Comparison of ENCODE assay signal across 14 cellular contexts in the genomic region with DNA sequence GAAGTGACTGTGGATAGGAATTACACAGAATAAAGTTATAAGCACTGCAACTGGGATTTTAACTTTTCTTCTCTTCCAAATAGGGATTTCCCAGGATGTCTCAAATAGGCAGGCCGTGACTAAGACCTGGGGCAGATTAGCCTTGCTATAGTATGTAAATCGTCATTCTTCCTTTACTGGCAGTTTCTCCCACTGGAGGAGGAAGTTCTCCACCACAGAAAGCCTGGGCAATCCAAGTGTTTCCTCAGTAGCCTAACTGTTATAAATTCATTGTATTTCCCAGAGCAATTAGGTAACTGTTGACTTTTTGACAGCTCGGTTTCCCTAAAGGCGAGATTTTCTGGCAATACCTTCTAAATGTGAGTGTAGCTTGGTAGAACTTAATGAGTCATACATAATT. TPM values are rescaled to one million over a fixed set of nuclear protein-coding genes. Genes with fewer than 3 reads are reported as not detected.
A peak's percentile ranks its signal among the peaks of the same experiment; 100 is the strongest.
DNase-seq lines count a peak whose midpoint lies in the region; ATAC-seq and TF ChIP-seq lines count a peak whose summit lies in the region.
"Had no signal": no experiment of that assay in that cellular context is flagged by ENCODE, and none has a peak within 500 bp of the region (broad histone marks: within the 10 kb centered on the region; RNA-seq: fewer than 3 reads in every experiment).

A gene with protein sequence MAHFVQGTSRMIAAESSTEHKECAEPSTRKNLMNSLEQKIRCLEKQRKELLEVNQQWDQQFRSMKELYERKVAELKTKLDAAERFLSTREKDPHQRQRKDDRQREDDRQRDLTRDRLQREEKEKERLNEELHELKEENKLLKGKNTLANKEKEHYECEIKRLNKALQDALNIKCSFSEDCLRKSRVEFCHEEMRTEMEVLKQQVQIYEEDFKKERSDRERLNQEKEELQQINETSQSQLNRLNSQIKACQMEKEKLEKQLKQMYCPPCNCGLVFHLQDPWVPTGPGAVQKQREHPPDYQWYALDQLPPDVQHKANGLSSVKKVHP (minus strand): TSS at position 31 of the 400 bp plus-strand sequence. CDS start 196 bp downstream, outside the sequence.

- TF ChIP-seq CTCF in PC-3 (conservative IDR thresholded peaks at IDR 0.05; ENCODE audit: low read depth, low read length) (no peak), endothelial cell (IDR thresholded peaks at IDR 0.05; ENCODE audit: unreplicated experiment) (no peak)

- H3K4me1 ChIP-seq in PC-3 (ENCODE audit: insufficient read depth, low read length), result no peaks in the 10 kb centered on the region
- no peaks in the 10 kb centered on the region for H3K4me1 ChIP-seq in trophoblast cell (ENCODE audit: control insufficient read depth in 1 of 2, insufficient read depth in 2 of 2, low read length in 2 of 2)
- H3K4me1 ChIP-seq: parathyroid adenoma, tibial nerve had no signal

- no peak within 1 kb of the TSS for H3K4me3 Mint-ChIP-seq in activated CD4-positive, alpha-beta memory T cell treated with anti-CD3 and anti-CD28 coated beads for 36 hours
- H3K4me3 Mint-ChIP-seq in activated CD4-positive, alpha-beta memory T cell treated with anti-CD3 and anti-CD28 coated beads, Interleukin-2, amount 10 ng/mL, durations not matched to agents 7 days and 5 days, result no peak within 1 kb of the TSS
- no peak within 1 kb of the TSS for H3K4me3 Mint-ChIP-seq in endothelial cell (ENCODE audit: unreplicated experiment)
- H3K4me3 Mint-ChIP-seq: activated CD4-positive, alpha-beta T cell treated with anti-CD3 and anti-CD28 coated beads, Interleukin-2, amount 10 ng/mL, durations not matched to agents 7 days and 5 days had no signal

- no peaks in the 10 kb centered on the region for H3K27me3 Mint-ChIP-seq in activated CD4-positive, alpha-beta memory T cell treated with anti-CD3 and anti-CD28 coated beads for 36 hours
- H3K27me3 Mint-ChIP-seq in activated CD4-positive, alpha-beta memory T cell treated with anti-CD3 and anti-CD28 coated beads, Interleukin-2, amount 10 ng/mL, durations not matched to agents 7 days and 5 days, result no peaks in the 10 kb centered on the region
- no peaks in the 10 kb centered on the region for H3K27me3 Mint-ChIP-seq in endothelial cell (ENCODE audit: unreplicated experiment)

- H3K4ac ChIP-seq in trophoblast cell (ENCODE audit: low read depth, low read length), result no peak within 1 kb of the TSS

- intact Hi-C loops in activated CD4-positive, alpha-beta memory T cell treated with anti-CD3 and anti-CD28 coated beads for 36 hours (cut with micrococcal nuclease), result no loop called here
- intact Hi-C loops in PC-3 (cut with micrococcal nuclease), result no loop called here
- intact Hi-C loops in Right ventricle myocardium superior (cut with DNase I), result no loop called here

- H3K9me3 ChIP-seq in PC-3 (ENCODE audit: low read length) (no peaks in the 10 kb centered on the region), trophoblast cell (ENCODE audit: insufficient read depth, low read depth, low read length) (no peaks in the 10 kb centered on the region)
- H3K9me3 ChIP-seq: esophagus squamous epithelium, tibial nerve had no signal

- H3K9ac ChIP-seq in PC-3 (ENCODE audit: low read length) (no peak within 1 kb of the TSS), trophoblast cell (ENCODE audit: low read length) (no peak within 1 kb of the TSS)
- H3K9ac ChIP-seq: parathyroid adenoma had no signal

- H3K27me3 ChIP-seq in PC-3 (ENCODE audit: low read length) (peaks cover under 1% of the 10 kb centered on the region; the same call in 1 of the 2 replicates), trophoblast cell (ENCODE audit: insufficient read depth, low read length) (no peaks in the 10 kb centered on the region)
- H3K27me3 ChIP-seq: esophagus squamous epithelium, tibial nerve had no signal

- H3K36me3 Mint-ChIP-seq in activated CD4-positive, alpha-beta memory T cell treated with anti-CD3 and anti-CD28 coated beads for 36 hours, result peaks cover 7% of the 10 kb centered on the region
- H3K36me3 Mint-ChIP-seq in activated CD4-positive, alpha-beta memory T cell treated with anti-CD3 and anti-CD28 coated beads, Interleukin-2, amount 10 ng/mL, durations not matched to agents 7 days and 5 days (ENCODE audit: low read depth), result peaks cover 3% of the 10 kb centered on the region
- no peaks in the 10 kb centered on the region for H3K36me3 Mint-ChIP-seq in endothelial cell (ENCODE audit: low read depth, unreplicated experiment)

- POLR2A ChIA-PET in activated CD4-positive, alpha-beta memory T cell treated with anti-CD3 and anti-CD28 coated beads for 36 hours (lab: Charles Lee), result no interaction called here
- POLR2A ChIA-PET in activated CD4-positive, alpha-beta memory T cell treated with anti-CD3 and anti-CD28 coated beads, Interleukin-2, amount 10 ng/mL, durations not matched to agents 7 days and 5 days (lab: Charles Lee), result no interaction called here
- POLR2A ChIA-PET in PC-3 (lab: Charles Lee; ENCODE audit: unreplicated experiment), result no interaction called here

- ATAC-seq in PC-3 (no peak), Right ventricle myocardium superior (ENCODE audit: poor library complexity) (no peak), GM19467 (IDR thresholded peaks at IDR 0.05; ENCODE audit: unreplicated experiment) (no peak)

- H3K4me2 ChIP-seq in PC-3 (ENCODE audit: low read length), result no peak within 1 kb of the TSS
- no peak within 1 kb of the TSS for H3K4me2 ChIP-seq in trophoblast cell (ENCODE audit: low read length)

- no peaks in the 10 kb centered on the region for H3K79me2 ChIP-seq in PC-3 (ENCODE audit: low read length)
- no peaks in the 10 kb centered on the region for H3K79me2 ChIP-seq in trophoblast cell (ENCODE audit: control insufficient read depth, insufficient read depth, low read length, poor library complexity)
- H3K79me2 ChIP-seq: parathyroid adenoma had no signal

- no peak within 1 kb of the TSS for H3K27ac Mint-ChIP-seq in activated CD4-positive, alpha-beta memory T cell treated with anti-CD3 and anti-CD28 coated beads for 36 hours
- no peak within 1 kb of the TSS for H3K27ac Mint-ChIP-seq in activated CD4-positive, alpha-beta memory T cell treated with anti-CD3 and anti-CD28 coated beads, Interleukin-2, amount 10 ng/mL, durations not matched to agents 7 days and 5 days
- peak within 1 kb of the TSS; percentile 85 for H3K27ac Mint-ChIP-seq in endothelial cell (ENCODE audit: unreplicated experiment)

- no peaks in the 10 kb centered on the region for H4K20me1 ChIP-seq in PC-3 (ENCODE audit: low read length)

- H3K4me3 ChIP-seq in PC-3 (ENCODE audit: low read length), result no peak within 1 kb of the TSS
- no peak within 1 kb of the TSS for H3K4me3 ChIP-seq in trophoblast cell (ENCODE audit: low read depth, low read length)
- H3K4me3 ChIP-seq: esophagus squamous epithelium, tibial nerve had no signal

- H4K12ac ChIP-seq in trophoblast cell (ENCODE audit: low read depth, low read length), result no peak within 1 kb of the TSS

- H3K27ac ChIP-seq in PC-3 (ENCODE audit: low read length), result no peak within 1 kb of the TSS
- no peak within 1 kb of the TSS for H3K27ac ChIP-seq in trophoblast cell (ENCODE audit: low read depth, low read length)
- H3K27ac ChIP-seq: parathyroid adenoma, tibial nerve had no signal

- H3K4me1 Mint-ChIP-seq in activated CD4-positive, alpha-beta memory T cell treated with anti-CD3 and anti-CD28 coated beads for 36 hours (ENCODE audit: low read depth), result peaks cover 32% of the 10 kb centered on the region
- peaks cover 21% of the 10 kb centered on the region for H3K4me1 Mint-ChIP-seq in activated CD4-positive, alpha-beta memory T cell treated with anti-CD3 and anti-CD28 coated beads, Interleukin-2, amount 10 ng/mL, durations not matched to agents 7 days and 5 days
- peaks cover 16% of the 10 kb centered on the region for H3K4me1 Mint-ChIP-seq in endothelial cell (ENCODE audit: unreplicated experiment)

- H2BK12ac ChIP-seq in trophoblast cell (ENCODE audit: low read length), result no peak within 1 kb of the TSS

- H2AFZ ChIP-seq in PC-3 (ENCODE audit: low read length) (no peak within 1 kb of the TSS), trophoblast cell (ENCODE audit: insufficient read depth, low read length, poor library complexity) (no peak within 1 kb of the TSS)
- H2AFZ ChIP-seq: parathyroid adenoma had no signal

- H4K8ac ChIP-seq in trophoblast cell (ENCODE audit: low read depth, low read length), result no peak within 1 kb of the TSS

- H2BK5ac ChIP-seq in trophoblast cell (ENCODE audit: low read depth, low read length, poor library complexity), result no peak within 1 kb of the TSS

- no peaks in the 10 kb centered on the region for H3K79me1 ChIP-seq in trophoblast cell (ENCODE audit: low read length)

- no peak within 1 kb of the TSS for H2AK5ac ChIP-seq in trophoblast cell (ENCODE audit: low read length)

- CTCF ChIA-PET in activated CD4-positive, alpha-beta memory T cell treated with anti-CD3 and anti-CD28 coated beads for 36 hours (lab: Charles Lee), result interaction anchor here (0.6 kb wide), 1 partner anchor 180 kb away, joined by 3 read pairs; no protein-coding TSS in a partner anchor
- CTCF ChIA-PET in activated CD4-positive, alpha-beta memory T cell treated with anti-CD3 and anti-CD28 coated beads, Interleukin-2, amount 10 ng/mL, durations not matched to agents 7 days and 5 days (lab: Charles Lee), result no interaction called here
- CTCF ChIA-PET in PC-3 (lab: Charles Lee), result no interaction called here

- DNase-seq in activated CD4-positive, alpha-beta memory T cell treated with anti-CD3 and anti-CD28 coated beads for 36 hours, result no peak
- DNase-seq in activated CD4-positive, alpha-beta memory T cell treated with anti-CD3 and anti-CD28 coated beads, Interleukin-2, amount 10 ng/mL, durations not matched to agents 7 days and 5 days, result no peak
- DNase-seq in PC-3 (peak; percentile 5), endothelial cell (ENCODE audit: low spot score) (no peak), trophoblast cell (peak; percentile 18 to 38), Right ventricle myocardium superior (no peak), NCI-H1436 treated with DMSO at 0.1 percent for 48 hours (lab: John Stamatoyannopoulos, UW) (no peak)
- DNase-seq: activated CD4-positive, alpha-beta T cell treated with anti-CD3 and anti-CD28 coated beads, Interleukin-2, amount 10 ng/mL, durations not matched to agents 7 days and 5 days; esophagus squamous epithelium; stimulated activated CD4-positive, alpha-beta T cell treated with anti-CD3 and anti-CD28 coated beads, Interleukin-15, amount 100 ng/mL, for 24 hours; T-helper 1 cell had no signal

- no peak within 1 kb of the TSS for H3K14ac ChIP-seq in trophoblast cell (ENCODE audit: low read length)

- WGBS in trophoblast cell (ENCODE audit: extremely low coverage, insufficient coverage, insufficient read length), result no CpG with 5 or more reads among the region's 4 CpGs

- BruUV-seq in PC-3 (replicated peaks; lab: Mats Ljungman, UMichigan), result no TSS peak

- no peaks in the 10 kb centered on the region for H3F3A ChIP-seq in PC-3 (ENCODE audit: low read length, unreplicated experiment)

- H3K36me3 ChIP-seq in PC-3 (ENCODE audit: low read depth, low read length) (no peaks in the 10 kb centered on the region), trophoblast cell (ENCODE audit: control insufficient read depth in 1 of 2, insufficient read depth in 2 of 2, low read length in 2 of 2) (no peaks in the 10 kb centered on the region)
- H3K36me3 ChIP-seq: esophagus squamous epithelium, tibial nerve had no signal

- H3K18ac ChIP-seq in trophoblast cell (ENCODE audit: low read length), result no peak within 1 kb of the TSS

- no peak within 1 kb of the TSS for H4K91ac ChIP-seq in trophoblast cell (ENCODE audit: low read depth, low read length)

- H3K9me2 ChIP-seq in PC-3 (replicated peaks; ENCODE audit: low read length), result no peaks in the 10 kb centered on the region

- no peak within 1 kb of the TSS for H3K23ac ChIP-seq in trophoblast cell (ENCODE audit: low read length)

- H2BK120ac ChIP-seq in trophoblast cell (ENCODE audit: insufficient read depth, low read length, poor library complexity), result no peak within 1 kb of the TSS

- no peaks in the 10 kb centered on the region for H3K9me3 Mint-ChIP-seq in activated CD4-positive, alpha-beta memory T cell treated with anti-CD3 and anti-CD28 coated beads for 36 hours
- no peaks in the 10 kb centered on the region for H3K9me3 Mint-ChIP-seq in activated CD4-positive, alpha-beta memory T cell treated with anti-CD3 and anti-CD28 coated beads, Interleukin-2, amount 10 ng/mL, durations not matched to agents 7 days and 5 days
- no peaks in the 10 kb centered on the region for H3K9me3 Mint-ChIP-seq in endothelial cell (ENCODE audit: unreplicated experiment)

RNA-seq across cellular contexts. Expression of the gene that starts here (rescaled TPM):
- total RNA-seq in activated CD4-positive, alpha-beta memory T cell treated with anti-CD3 and anti-CD28 coated beads for 36 hours, result 10 to 100 TPM; 12.0 to 12.3 TPM
- 1 to 10 TPM; 1.2 to 1.6 TPM for total RNA-seq in activated CD4-positive, alpha-beta memory T cell treated with anti-CD3 and anti-CD28 coated beads, Interleukin-2, amount 10 ng/mL, durations not matched to agents 7 days and 5 days
- not detected in 2 replicates for total RNA-seq in PC-3 (2014; rRNA removed)
- 4.0 TPM for total RNA-seq in endothelial cell (ENCODE audit: unreplicated experiment)
- 0.18 and 0.22 TPM in 2 replicates for polyA plus RNA-seq in trophoblast cell (2013)
- total RNA-seq in Right ventricle myocardium superior, result not detected

Comparison
In these comparisons a context has a peak if more than half of its experiments do, and no peak if none do; other contexts are left out.
1. Peak in DNase-seq in PC-3; RNA of the gene not detected or under 1 TPM.
2. DNase-seq: peak in trophoblast cell (2 of 2); none in activated CD4-positive, alpha-beta memory T cell treated with anti-CD3 and anti-CD28 coated beads for 36 hours (single experiment), activated CD4-positive, alpha-beta memory T cell treated with anti-CD3 and anti-CD28 coated beads, Interleukin-2, amount 10 ng/mL, durations not matched to agents 7 days and 5 days (single experiment), endothelial cell (single experiment), Right ventricle myocardium superior (single experiment) and NCI-H1436 treated with DMSO at 0.1 percent for 48 hours (single experiment).